In the genomic region with DNA sequence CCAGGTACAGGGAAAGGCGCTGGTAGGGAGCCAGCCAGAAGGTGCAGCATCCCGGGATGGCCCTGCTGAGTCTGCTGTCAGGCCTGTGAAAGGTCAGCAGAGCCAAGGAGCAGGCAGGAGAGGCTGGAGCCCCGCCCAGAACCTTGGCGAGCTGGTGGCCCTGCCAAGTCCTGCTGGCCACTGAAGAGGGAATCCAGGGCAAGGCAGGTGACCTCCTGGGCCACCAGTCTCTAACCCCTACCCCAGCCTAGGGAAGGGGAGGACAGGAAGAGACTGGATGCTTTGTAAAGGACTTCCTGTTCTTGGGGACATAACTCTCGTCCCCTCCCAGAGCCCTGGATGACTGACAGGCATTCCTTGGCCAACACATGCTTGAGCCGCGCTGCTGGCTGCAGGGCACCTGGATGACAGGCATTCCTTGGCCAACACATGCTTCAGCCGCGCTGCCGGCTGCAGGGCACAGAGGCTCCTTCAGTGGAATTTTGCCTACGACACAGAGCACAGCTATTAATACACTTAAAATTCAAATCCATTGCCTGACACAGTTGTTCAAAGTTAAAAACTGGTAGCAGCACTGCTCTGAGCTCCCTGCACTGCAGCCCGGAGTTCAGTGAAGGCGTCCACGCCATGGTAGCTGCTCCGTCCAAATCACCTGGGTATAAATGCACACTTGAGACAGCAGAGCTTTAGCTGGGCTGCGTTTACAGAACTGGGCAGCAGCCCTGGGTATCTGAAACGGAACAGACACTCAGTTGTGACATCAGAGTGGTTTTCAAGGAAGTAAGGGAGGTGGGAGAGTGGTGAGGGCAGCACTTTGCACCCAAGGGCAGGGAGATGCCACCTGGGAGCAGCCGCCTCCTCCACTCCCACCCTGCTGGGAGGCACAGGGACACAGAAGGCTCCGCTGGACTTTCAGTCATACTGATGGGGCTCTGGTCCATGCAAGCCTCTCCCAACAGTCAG, we compare ENCODE assay signal across 6 cellular contexts. TPM values are rescaled to one million over a fixed set of nuclear protein-coding genes. Genes with fewer than 3 reads are reported as not detected.
DNase-seq lines count a peak whose midpoint lies in the region; ATAC-seq lines count a peak whose summit lies in the region.

No MANE protein-coding gene starts in this region.

- H3K27me3 Mint-ChIP-seq in activated CD4-positive, alpha-beta T cell treated with anti-CD3 and anti-CD28 coated beads for 36 hours = no peaks in the 10 kb centered on the region
- H3K27me3 Mint-ChIP-seq in dendritic cell treated with granulocyte-macrophage colony-stimulating factor and Interleukin-4, amounts not matched to agents 40 ng/mL and 50 ng/mL, for 4 days = no peaks in the 10 kb centered on the region
- H3K27me3 Mint-ChIP-seq in stimulated activated naive B cell treated with anti-CD40 and anti-IgM and Interleukin-4, amounts not matched to agents 10 μg/mL and 1 μg/mL and 100 μg/mL, for 72 hours = no peaks in the 10 kb centered on the region

- no peaks in the 10 kb centered on the region for H3K9me3 Mint-ChIP-seq in activated CD4-positive, alpha-beta T cell treated with anti-CD3 and anti-CD28 coated beads for 36 hours (ENCODE audit: low read depth)
- H3K9me3 Mint-ChIP-seq in dendritic cell treated with granulocyte-macrophage colony-stimulating factor and Interleukin-4, amounts not matched to agents 40 ng/mL and 50 ng/mL, for 4 days = no peaks in the 10 kb centered on the region
- H3K9me3 Mint-ChIP-seq in stimulated activated naive B cell treated with anti-CD40 and anti-IgM and Interleukin-4, amounts not matched to agents 10 μg/mL and 1 μg/mL and 100 μg/mL, for 72 hours = no peaks in the 10 kb centered on the region

- no peak for ATAC-seq in activated CD4-positive, alpha-beta T cell treated with anti-CD3 and anti-CD28 coated beads for 36 hours
- no peak for ATAC-seq in stimulated activated naive B cell treated with anti-CD40 and anti-IgM and Interleukin-4, amounts not matched to agents 10 μg/mL and 1 μg/mL and 100 μg/mL, for 72 hours (replicated peaks)

- peak overlapping the region; percentile 79 for H3K4me3 Mint-ChIP-seq in activated CD4-positive, alpha-beta T cell treated with anti-CD3 and anti-CD28 coated beads for 36 hours
- peak overlapping the region; percentile 78 for H3K4me3 Mint-ChIP-seq in dendritic cell treated with granulocyte-macrophage colony-stimulating factor and Interleukin-4, amounts not matched to agents 40 ng/mL and 50 ng/mL, for 4 days
- peak overlapping the region; percentile 77 to 80 for H3K4me3 Mint-ChIP-seq in stimulated activated naive B cell treated with anti-CD40 and anti-IgM and Interleukin-4, amounts not matched to agents 10 μg/mL and 1 μg/mL and 100 μg/mL, for 72 hours

- POLR2A ChIA-PET in activated CD4-positive, alpha-beta T cell treated with anti-CD3 and anti-CD28 coated beads for 36 hours (lab: Charles Lee) = no interaction called here

- CTCF ChIA-PET in activated CD4-positive, alpha-beta T cell treated with anti-CD3 and anti-CD28 coated beads for 36 hours (lab: Charles Lee) = no interaction called here

- intact Hi-C loops in activated CD4-positive, alpha-beta T cell treated with anti-CD3 and anti-CD28 coated beads for 36 hours (cut with DNase I, micrococcal nuclease) = no loop called here
- intact Hi-C loops in dendritic cell treated with granulocyte-macrophage colony-stimulating factor and Interleukin-4, amounts not matched to agents 40 ng/mL and 50 ng/mL, for 4 days (cut with micrococcal nuclease) = no loop called here

- H3K36me3 Mint-ChIP-seq in activated CD4-positive, alpha-beta T cell treated with anti-CD3 and anti-CD28 coated beads for 36 hours (ENCODE audit: low read depth) = peaks cover 23% of the 10 kb centered on the region
- H3K36me3 Mint-ChIP-seq in dendritic cell treated with granulocyte-macrophage colony-stimulating factor and Interleukin-4, amounts not matched to agents 40 ng/mL and 50 ng/mL, for 4 days (ENCODE audit: low read depth) = peaks cover 62% of the 10 kb centered on the region
- peaks cover 29 to 36% of the 10 kb centered on the region in 2 donors for H3K36me3 Mint-ChIP-seq in stimulated activated naive B cell treated with anti-CD40 and anti-IgM and Interleukin-4, amounts not matched to agents 10 μg/mL and 1 μg/mL and 100 μg/mL, for 72 hours

- peaks cover 21% of the 10 kb centered on the region for H3K4me1 Mint-ChIP-seq in activated CD4-positive, alpha-beta T cell treated with anti-CD3 and anti-CD28 coated beads for 36 hours
- H3K4me1 Mint-ChIP-seq in dendritic cell treated with granulocyte-macrophage colony-stimulating factor and Interleukin-4, amounts not matched to agents 40 ng/mL and 50 ng/mL, for 4 days (ENCODE audit: low read depth) = peaks cover 38% of the 10 kb centered on the region
- peaks cover 23 to 36% of the 10 kb centered on the region in 2 donors for H3K4me1 Mint-ChIP-seq in stimulated activated naive B cell treated with anti-CD40 and anti-IgM and Interleukin-4, amounts not matched to agents 10 μg/mL and 1 μg/mL and 100 μg/mL, for 72 hours

- H3K27ac Mint-ChIP-seq in activated CD4-positive, alpha-beta T cell treated with anti-CD3 and anti-CD28 coated beads for 36 hours = no peak overlapping the region
- H3K27ac Mint-ChIP-seq in dendritic cell treated with granulocyte-macrophage colony-stimulating factor and Interleukin-4, amounts not matched to agents 40 ng/mL and 50 ng/mL, for 4 days = peak overlapping the region; percentile 82
- peak overlapping the region; percentile 76 for H3K27ac Mint-ChIP-seq in stimulated activated naive B cell treated with anti-CD40 and anti-IgM and Interleukin-4, amounts not matched to agents 10 μg/mL and 1 μg/mL and 100 μg/mL, for 72 hours

- no peak for DNase-seq in activated CD4-positive, alpha-beta T cell treated with anti-CD3 and anti-CD28 coated beads for 36 hours
- no peak for DNase-seq in activated CD4-positive, alpha-beta T cell treated with anti-CD3 and anti-CD28 coated beads, Interleukin-2, amount 50 U/mL, for 4 hours
- DNase-seq in stimulated activated naive B cell treated with anti-CD40 and anti-IgM and Interleukin-4, amounts not matched to agents 10 μg/mL and 1 μg/mL and 100 μg/mL, for 72 hours = no peak
- DNase-seq in glomerular visceral epithelial cell (ENCODE audit: extremely low spot score) = no peak
- no peak for DNase-seq in activated gamma-delta T cell (lab: John Stamatoyannopoulos, UW)

RNA-seq across cellular contexts. Expression of a gene that starts 2.0 kb away (rescaled TPM):
- 1 to 10 TPM; 8.0 to 8.8 TPM for total RNA-seq in activated CD4-positive, alpha-beta T cell treated with anti-CD3 and anti-CD28 coated beads for 36 hours

RNA-seq across cellular contexts. Expression of a gene that starts 2.0 kb away (rescaled TPM):
- 10 to 100 TPM; 11.5 to 15.0 TPM for total RNA-seq in activated CD4-positive, alpha-beta T cell treated with anti-CD3 and anti-CD28 coated beads for 36 hours

RNA-seq across cellular contexts. Expression of a gene that starts 7.4 kb away (rescaled TPM):
- 10 to 100 TPM; 61.3 to 76.1 TPM for total RNA-seq in activated CD4-positive, alpha-beta T cell treated with anti-CD3 and anti-CD28 coated beads for 36 hours

RNA-seq across cellular contexts. Expression of a gene that starts 10.7 kb away (rescaled TPM):
- total RNA-seq in activated CD4-positive, alpha-beta T cell treated with anti-CD3 and anti-CD28 coated beads for 36 hours = 10 to 100 TPM; 18.0 to 18.6 TPM

RNA-seq across cellular contexts. Expression of a gene that starts 16.2 kb away (rescaled TPM):
- total RNA-seq in activated CD4-positive, alpha-beta T cell treated with anti-CD3 and anti-CD28 coated beads for 36 hours = 1 to 10 TPM in 1 of 2 experiments, under 1 TPM in 1; 0.98 to 1.3 TPM
